ENCODE assay signal across 7 cellular contexts in the genomic region with DNA sequence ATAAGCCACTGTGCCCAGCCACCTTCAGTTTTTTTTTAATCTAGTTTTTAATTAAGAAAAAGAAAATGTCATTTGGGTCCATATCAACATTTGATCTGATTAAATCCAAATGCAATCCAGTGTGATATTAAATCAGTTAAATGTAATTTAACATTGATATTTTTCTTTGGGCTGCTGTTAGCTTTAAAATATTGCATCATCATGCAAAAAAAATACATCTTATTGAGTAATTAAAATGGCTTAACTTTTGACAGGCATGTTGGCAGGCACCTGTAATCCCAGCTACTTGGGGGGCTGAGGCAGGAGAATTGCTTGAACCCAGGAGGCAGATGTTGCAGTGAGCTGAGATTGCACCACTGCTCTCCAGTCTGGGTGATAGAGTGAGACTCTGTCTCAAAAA.
"Had no signal": no experiment of that assay in that cellular context is flagged by ENCODE, and none has a peak within 500 bp of the region (broad histone marks: within the 10 kb centered on the region; RNA-seq: fewer than 3 reads in every experiment).

No MANE protein-coding gene starts in this region.

- H3K4me3 Mint-ChIP-seq: H9 had no signal

- DNase-seq: GM23248, GOT3, H9, HCEC 1CT, KBM-7 had no signal

- H3K4me3 ChIP-seq: GM23248 had no signal

- FAIRE-seq: H54, HTR-8/SVneo had no signal

- H3K4me1 Mint-ChIP-seq: H9 had no signal

- H3K9me3 Mint-ChIP-seq: H9 had no signal

- H2AFZ ChIP-seq: GM23248 had no signal

- H3K27ac ChIP-seq: GM23248 had no signal

- H3K9ac ChIP-seq: GM23248 had no signal
